In the genomic region with DNA sequence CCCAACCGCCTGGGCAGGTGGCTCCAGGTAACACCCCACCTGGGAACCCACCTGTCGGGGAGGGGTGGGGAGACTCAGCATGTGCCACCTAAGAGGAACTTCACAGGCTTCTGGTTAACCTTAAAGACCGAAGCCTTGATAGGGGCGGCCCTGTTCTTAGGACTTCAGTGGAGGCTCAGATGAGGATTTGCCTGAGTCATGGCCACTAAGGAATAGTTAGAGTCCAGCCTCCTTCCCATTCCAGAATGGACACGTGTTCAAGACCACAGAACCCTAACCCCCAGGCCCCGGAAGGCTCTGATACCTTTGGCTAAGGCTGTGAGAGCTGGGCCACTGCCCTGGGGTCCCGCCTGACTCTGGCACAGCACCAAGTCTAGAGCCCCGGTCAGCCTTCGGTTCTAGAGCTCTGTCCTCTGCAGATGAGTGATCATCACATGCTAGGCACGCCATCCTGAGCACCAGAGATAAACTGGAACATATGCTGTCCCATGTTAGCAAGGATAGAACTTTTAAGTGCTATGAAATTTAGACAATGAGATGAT, we compare ENCODE assay signal across 33 cellular contexts. TPM values are rescaled to one million over a fixed set of nuclear protein-coding genes. Genes with fewer than 3 reads are reported as not detected.
"Had no signal": no experiment of that assay in that cellular context is flagged by ENCODE, and none has a peak within 500 bp of the region (broad histone marks: within the 10 kb centered on the region; RNA-seq: fewer than 3 reads in every experiment).

No MANE protein-coding gene starts in this region.

- H2AFZ ChIP-seq: PC-9 had no signal

- H3K27me3 ChIP-seq: brain microvascular endothelial cell, MG63 had no signal

- H3K4me2 ChIP-seq: PC-9 had no signal

- H3K27ac ChIP-seq: brain microvascular endothelial cell, PC-9, SK-N-MC had no signal

- ATAC-seq: activated CD8-positive, alpha-beta T cell treated with anti-CD3 and anti-CD28 coated beads for 36 hours; activated T-cell treated with anti-CD3 and anti-CD28 coated beads, Interleukin-2, amount 50 U/mL, for 72 hours; activated T-helper 17 cell treated with anti-CD3 and anti-CD28 coated beads, Interleukin-2, amount 50 U/mL, for 72 hours had no signal

- H3K36me3 ChIP-seq: brain microvascular endothelial cell, MG63 had no signal

- H3K9me3 ChIP-seq: MG63 had no signal

- DNase-seq: activated CD4-positive, alpha-beta T cell treated with anti-CD3 and anti-CD28 coated beads, Interleukin-2, amount 10 ng/mL, durations not matched to agents 24 days and 14 days; activated CD4-positive, alpha-beta T cell treated with anti-CD3 and anti-CD28 coated beads, Interleukin-2, amount 50 U/mL, for 4 hours; activated CD8-positive, alpha-beta T cell treated with anti-CD3 and anti-CD28 coated beads for 36 hours; activated effector memory CD4-positive, alpha-beta T cell treated with anti-CD3 and anti-CD28 coated beads, Interleukin-2, amount 50 U/mL, for 16 hours; activated naive CD4-positive, alpha-beta T cell; activated naive CD4-positive, alpha-beta T cell treated with anti-CD3 and anti-CD28 coated beads, Interleukin-2, amount 50 U/mL, for 16 hours; activated naive CD8-positive, alpha-beta T cell treated with anti-CD3 and anti-CD28 coated beads for 36 hours; activated T-cell treated with anti-CD3 and anti-CD28 coated beads, Interleukin-2, amount 50 U/mL, for 1 hour; activated T-cell treated with anti-CD3 and anti-CD28 coated beads, Interleukin-2, amount 50 U/mL, for 72 hours; amniotic stem cell; aorta; brain microvascular endothelial cell; central memory CD4-positive, alpha-beta T cell; Karpas-422; MG63; MV-4-11; NCI-H1092; NCI-H1436 treated with DMSO at 0.1 percent for 48 hours; NCI-H1694 treated with DMSO at 0.1 percent for 48 hours; NCI-H2029; NCI-H526; NCI-H748 treated with DMSO at 0.1 percent for 48 hours; NK-92 treated with Interleukin-12 subunit alpha and Interleukin-12 subunit beta, amount 100 ng/mL, for 24 hours; PC-9; Right ventricle myocardium superior; T1000 had no signal

- H3K4me3 ChIP-seq: MG63, PC-9, SK-N-MC had no signal

RNA-seq across cellular contexts. Expression of a gene that starts 20.3 kb away (rescaled TPM):
- total RNA-seq: activated CD4-positive, alpha-beta T cell treated with anti-CD3 and anti-CD28 coated beads, Interleukin-2, amount 10 ng/mL, durations not matched to agents 24 days and 14 days; activated CD8-positive, alpha-beta memory T cell treated with anti-CD3 and anti-CD28 coated beads for 36 hours; activated CD8-positive, alpha-beta T cell treated with anti-CD3 and anti-CD28 coated beads for 36 hours; activated naive CD8-positive, alpha-beta T cell treated with anti-CD3 and anti-CD28 coated beads for 36 hours; activated T-cell treated with anti-CD3 and anti-CD28 coated beads, Interleukin-2, amount 50 U/mL, for 72 hours; activated T-helper 17 cell treated with anti-CD3 and anti-CD28 coated beads, Interleukin-2, amount 50 U/mL, for 72 hours; aorta; cerebellum; OCI-LY7; Right ventricle myocardium superior; T-helper 1 cell treated with Interleukin-12 subunit alpha and Interleukin-12 subunit beta and Interleukin-4 antibody, amounts not matched to agents 30 ng/mL and 1 ng/mL, for 36 hours; T-helper 2 cell treated with Interferon-gamma antibody and Interleukin-4, amounts not matched to agents 100 ng/mL and 5 ng/mL, for 36 hours had no signal
- polyA plus RNA-seq: aorta had no signal
